ENCODE assay signal across 11 cellular contexts in the genomic region with DNA sequence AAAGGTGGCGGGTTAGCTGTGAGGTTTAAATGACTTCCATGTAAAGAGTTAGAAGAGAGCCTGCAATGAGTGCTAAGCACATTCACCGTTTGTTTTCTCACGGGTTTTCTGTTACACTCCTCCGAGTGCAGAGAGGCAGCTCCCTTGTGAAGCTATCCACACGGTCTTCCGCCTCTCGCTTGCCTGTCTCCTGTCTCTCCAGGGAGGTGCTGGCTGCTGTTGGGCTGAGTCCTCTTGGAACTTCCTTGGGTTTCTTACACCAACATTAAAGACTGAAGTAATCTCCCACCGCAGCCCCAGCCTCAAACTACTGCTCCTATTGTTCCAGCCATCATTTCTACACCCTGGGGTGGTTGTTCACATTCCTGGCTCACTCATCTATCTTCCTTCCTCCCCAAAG.
DNase-seq lines count a peak whose midpoint lies in the region; TF ChIP-seq lines count a peak whose summit lies in the region.
"Had no signal": no experiment of that assay in that cellular context is flagged by ENCODE, and none has a peak within 500 bp of the region (broad histone marks: within the 10 kb centered on the region; RNA-seq: fewer than 3 reads in every experiment).

No MANE protein-coding gene starts in this region.

- H3K9me3 ChIP-seq in effector memory CD4-positive, alpha-beta T cell (ENCODE audit: control insufficient read depth, low read length), result no peaks in the 10 kb centered on the region
- H3K9me3 ChIP-seq in neutrophil, result no peaks in the 10 kb centered on the region
- H3K9me3 ChIP-seq: body of pancreas had no signal

- H3K27me3 ChIP-seq in effector memory CD4-positive, alpha-beta T cell (replicated peaks; ENCODE audit: control insufficient read depth, insufficient read depth, low read length, poor library complexity, severe bottlenecking), result no peaks in the 10 kb centered on the region
- H3K27me3 ChIP-seq in neutrophil, result no peaks in the 10 kb centered on the region
- H3K27me3 ChIP-seq: body of pancreas had no signal

- DNase-seq in COLO668 (lab: John Stamatoyannopoulos, UW; ENCODE audit: unreplicated experiment), result peak; percentile 14
- DNase-seq in NCI-H2029 treated with DMSO at 0.1 percent for 48 hours (lab: John Stamatoyannopoulos, UW), result peak; percentile 46
- DNase-seq in effector memory CD4-positive, alpha-beta T cell, result no peak
- DNase-seq in NAMALWA (ENCODE audit: low spot score), result no peak
- DNase-seq in SIG-M5 treated with dmso at 0.1 percent for 504 hours (lab: John Stamatoyannopoulos, UW; ENCODE audit: unreplicated experiment), result no peak
- DNase-seq in central memory CD4-positive, alpha-beta T cell, result no peak
- no peak for DNase-seq in AG08395 (ENCODE audit: low spot score)
- DNase-seq: body of pancreas, SHP77, substantia nigra had no signal

- no peak overlapping the region for H3K4me3 ChIP-seq in effector memory CD4-positive, alpha-beta T cell (ENCODE audit: insufficient read depth, low read depth, low read length, poor library complexity, severe bottlenecking)
- H3K4me3 ChIP-seq in neutrophil (ENCODE audit: low read depth in 1 of 2, low read length in 1 of 2), result no peak overlapping the region
- H3K4me3 ChIP-seq: body of pancreas had no signal

- TF ChIP-seq CTCF in neutrophil (IDR thresholded peaks at IDR 0.05), result no peak

- H3K36me3 ChIP-seq in effector memory CD4-positive, alpha-beta T cell (ENCODE audit: control insufficient read depth, insufficient read depth, low read length), result no peaks in the 10 kb centered on the region
- H3K36me3 ChIP-seq in neutrophil, result no peaks in the 10 kb centered on the region

- peaks cover 85% of the 10 kb centered on the region for H3K4me1 ChIP-seq in effector memory CD4-positive, alpha-beta T cell (ENCODE audit: control insufficient read depth, insufficient read depth, low read length, poor library complexity, severe bottlenecking)
- peaks cover 24 to 41% of the 10 kb centered on the region in 2 experiments for H3K4me1 ChIP-seq in neutrophil (ENCODE audit: control insufficient read depth in 1 of 2, insufficient read depth in 1 of 2, low read depth in 1 of 2, low read length in 1 of 2)

- peak overlapping the region; percentile 96 for H3K27ac ChIP-seq in effector memory CD4-positive, alpha-beta T cell (ENCODE audit: insufficient read depth, low read length, poor library complexity, severe bottlenecking)
- H3K27ac ChIP-seq in neutrophil, result peak overlapping the region; percentile 37

Comparison
In these comparisons a context has a peak if more than half of its experiments do, and no peak if none do; other contexts are left out.
1. DNase-seq: peak in COLO668 (single experiment) and NCI-H2029 treated with DMSO at 0.1 percent for 48 hours (single experiment); none in effector memory CD4-positive, alpha-beta T cell (0 of 3), NAMALWA (single experiment), SIG-M5 treated with dmso at 0.1 percent for 504 hours (single experiment), central memory CD4-positive, alpha-beta T cell (single experiment) and AG08395 (single experiment).